ENCODE assay signal across 28 cellular contexts in genomic region chr18:21550510-21550970, GRCh38.
"Had no signal": no experiment of that assay in that cellular context is flagged by ENCODE, and none has a peak within 500 bp of the region (broad histone marks: within the 10 kb centered on the region; RNA-seq: fewer than 3 reads in every experiment).

No MANE protein-coding gene starts in this region.

- H3K36me3 ChIP-seq: SJCRH30 had no signal

- H3K4me1 Mint-ChIP-seq: activated CD4-positive, alpha-beta memory T cell treated with anti-CD3 and anti-CD28 coated beads, Interleukin-2, amount 10 ng/mL, durations not matched to agents 7 days and 5 days; brain had no signal

- FAIRE-seq: astrocyte had no signal

- H3K27ac ChIP-seq: cardiac muscle cell, KMS-11, Peyer's patch, RWPE1, SJCRH30, VCaP had no signal

- H3K4me3 Mint-ChIP-seq: activated CD4-positive, alpha-beta memory T cell treated with anti-CD3 and anti-CD28 coated beads, Interleukin-2, amount 10 ng/mL, durations not matched to agents 7 days and 5 days; activated CD4-positive, alpha-beta T cell treated with anti-CD3 and anti-CD28 coated beads for 36 hours; activated naive CD4-positive, alpha-beta T cell treated with anti-CD3 and anti-CD28 coated beads for 36 hours; activated naive CD8-positive, alpha-beta T cell; activated T-helper 17 cell treated with anti-CD3 and anti-CD28 coated beads, Interleukin-2, amount 50 U/mL, for 72 hours; brain had no signal

- H3K9ac ChIP-seq: KMS-11, SK-N-SH had no signal

- DNase-seq: activated CD4-positive, alpha-beta memory T cell treated with anti-CD3 and anti-CD28 coated beads, Interleukin-2, amount 10 ng/mL, durations not matched to agents 7 days and 5 days; activated CD4-positive, alpha-beta T cell treated with anti-CD3 and anti-CD28 coated beads for 36 hours; activated CD4-positive, alpha-beta T cell treated with anti-CD3 and anti-CD28 coated beads, Interleukin-2, amount 50 U/mL, for 1 hour; activated gamma-delta T cell; activated naive CD4-positive, alpha-beta T cell treated with anti-CD3 and anti-CD28 coated beads for 36 hours; activated T-cell treated with anti-CD3 and anti-CD28 coated beads for 4 hours; activated T-cell treated with anti-CD3 and anti-CD28 coated beads, Interleukin-2, amount 50 U/mL, for 48 hours; amygdala; NCI-H1092 treated with DMSO at 0.1 percent for 48 hours; NCI-H1436; NCI-H1694 treated with DMSO at 0.1 percent for 48 hours; NCI-H2081; NCI-H510A treated with DMSO at 0.1 percent for 48 hours; NCI-H69; NK-92 treated with Interleukin-12 subunit alpha and Interleukin-12 subunit beta, amount 100 ng/mL, for 24 hours; Peyer's patch; Right ventricle myocardium superior; SJCRH30; SK-N-SH; T-helper 1 cell had no signal

- H3K27me3 Mint-ChIP-seq: activated CD4-positive, alpha-beta memory T cell treated with anti-CD3 and anti-CD28 coated beads, Interleukin-2, amount 10 ng/mL, durations not matched to agents 7 days and 5 days; activated CD4-positive, alpha-beta T cell treated with anti-CD3 and anti-CD28 coated beads for 36 hours; activated naive CD8-positive, alpha-beta T cell; activated T-helper 17 cell treated with anti-CD3 and anti-CD28 coated beads, Interleukin-2, amount 50 U/mL, for 72 hours; brain had no signal

- H3K27me3 ChIP-seq: cardiac muscle cell, Peyer's patch, SJCRH30 had no signal

- H3K4me2 ChIP-seq: KMS-11, SK-N-SH had no signal

- H3K4me1 ChIP-seq: Peyer's patch, SJCRH30 had no signal

- H3K9me3 ChIP-seq: Peyer's patch, SJCRH30, SK-N-SH had no signal

- H3K4me3 ChIP-seq: cardiac muscle cell, Peyer's patch, SJCRH30 had no signal

- H3K27ac Mint-ChIP-seq: activated CD4-positive, alpha-beta memory T cell treated with anti-CD3 and anti-CD28 coated beads, Interleukin-2, amount 10 ng/mL, durations not matched to agents 7 days and 5 days; activated CD4-positive, alpha-beta T cell treated with anti-CD3 and anti-CD28 coated beads for 36 hours; activated naive CD4-positive, alpha-beta T cell treated with anti-CD3 and anti-CD28 coated beads for 36 hours; activated naive CD8-positive, alpha-beta T cell; activated T-helper 17 cell treated with anti-CD3 and anti-CD28 coated beads, Interleukin-2, amount 50 U/mL, for 72 hours had no signal

- H3K9me3 Mint-ChIP-seq: activated T-helper 17 cell treated with anti-CD3 and anti-CD28 coated beads, Interleukin-2, amount 50 U/mL, for 72 hours; brain had no signal
